8 cellular contexts compared by ENCODE assay signal in genomic region chr6:25490018-25490865, GRCh38.
DNase-seq lines count a peak whose midpoint lies in the region; ATAC-seq and TF ChIP-seq lines count a peak whose summit lies in the region.

No MANE protein-coding gene starts in this region.

- intact Hi-C loops in dorsolateral prefrontal cortex (cut with DNase I) = loop anchor here (2.0 to 5.0 kb wide), 2 partner anchors 211 to 213 kb away; partner anchors contain the start of gene CARMIL1 (in 2 of the 2)

- H3K27ac ChIP-seq in dorsolateral prefrontal cortex (peak overlapping the region in 6 of 59 donors; percentile 6 to 48 (median 36)), lung (ENCODE audit: low read depth in 1 of 2, low read length in 1 of 2) (no peak overlapping the region)

- H3K4me3 ChIP-seq in dorsolateral prefrontal cortex = no peak overlapping the region
- no peak overlapping the region for H3K4me3 ChIP-seq in lung

- TF ChIP-seq CTCF in AG09319 (IDR thresholded peaks at IDR 0.05; ENCODE audit: low read depth, low read length) (peak; percentile 84), dorsolateral prefrontal cortex (IDR thresholded peaks at IDR 0.05 in 54 of 56, conservative IDR thresholded peaks at IDR 0.05 in 2 of 56; ENCODE audit: low read depth in 1 of 56, partially characterized antibody in 56 of 56) (peak; percentile 44 to 84 (median 69)), lung (IDR thresholded peaks at IDR 0.05; ENCODE audit: control extremely low read depth, extremely low read depth) (peak; percentile 78)

- ATAC-seq in HG03565 (IDR thresholded peaks at IDR 0.05; ENCODE audit: unreplicated experiment) (peak; percentile 82), lung (ENCODE audit: insufficient read depth, low FRiP score) (peak; percentile 91)

- peaks cover 0 to 9% (median 0%) of the 10 kb centered on the region in 45 donors for H3K27me3 ChIP-seq in dorsolateral prefrontal cortex
- no peaks in the 10 kb centered on the region for H3K27me3 ChIP-seq in lung (ENCODE audit: control insufficient read depth, insufficient read depth)

- DNase-seq in AG09319 (ENCODE audit: extremely low read depth, low read depth) (peak; percentile 61), GM19238 (ENCODE audit: insufficient read length, low spot score) (peak; percentile 48), NCI-H748 (lab: John Stamatoyannopoulos, UW; ENCODE audit: unreplicated experiment) (peak; percentile 96), dorsolateral prefrontal cortex (peak in 9 of 10 donors; percentile 35 to 70 (median 54)), lung (ENCODE audit: low spot score) (peak; percentile 78)
- peak; percentile 62 to 69 for DNase-seq in activated CD4-positive, alpha-beta T cell treated with anti-CD3 and anti-CD28 coated beads, Interleukin-2, amount 50 U/mL, for 48 hours
- peak; percentile 2 for DNase-seq in stimulated activated CD8-positive, alpha-beta memory T cell treated with anti-CD3 and anti-CD28 coated beads, Interleukin-15, amount 100 ng/mL, for 24 hours (ENCODE audit: low read depth)

- H3K9me3 ChIP-seq in lung (ENCODE audit: control insufficient read depth in 2 of 2, insufficient read depth in 1 of 2, low read length in 1 of 2) = no peaks in the 10 kb centered on the region

- peaks cover 0 to 5% of the 10 kb centered on the region in 2 donors for H3K4me1 ChIP-seq in lung (ENCODE audit: control insufficient read depth in 2 of 2, insufficient read depth in 2 of 2, low read length in 2 of 2)

- WGBS in lung, 2 donors = 54 to 68% methylated on average over 9 of the region's 9 CpGs

- H3K36me3 ChIP-seq in lung (ENCODE audit: control insufficient read depth in 2 of 2, insufficient read depth in 2 of 2, low read length in 2 of 2) = no peaks in the 10 kb centered on the region

Comparison
In these comparisons a context has a peak if more than half of its experiments do, and no peak if none do; other contexts are left out.
1. DNase-seq: peak in every context shown above with its lines; median percentile 96 in NCI-H748; 78 in lung; 66 in activated CD4-positive, alpha-beta T cell treated with anti-CD3 and anti-CD28 coated beads, Interleukin-2, amount 50 U/mL, for 48 hours; 61 in AG09319; 54 in dorsolateral prefrontal cortex; 48 in GM19238; 2 in stimulated activated CD8-positive, alpha-beta memory T cell treated with anti-CD3 and anti-CD28 coated beads, Interleukin-15, amount 100 ng/mL, for 24 hours.